In the genomic region with DNA sequence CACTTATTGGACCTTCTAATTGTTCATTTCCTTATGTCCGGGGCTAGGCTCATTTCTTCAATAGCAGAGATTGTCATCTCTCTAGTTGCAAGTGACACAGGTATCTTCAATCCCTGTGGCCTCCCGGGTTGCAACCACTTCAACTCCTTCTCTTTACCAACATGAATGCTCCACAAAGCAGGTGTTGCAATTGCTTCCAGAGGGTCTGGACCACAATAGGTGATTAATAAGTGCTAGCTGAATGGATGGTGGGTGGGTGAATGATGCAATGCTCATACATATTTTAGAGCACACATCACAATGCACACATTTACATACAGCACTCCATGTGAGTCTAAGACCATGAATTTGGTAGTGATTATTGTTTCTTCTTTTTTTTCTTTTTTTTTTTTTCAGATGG, we compare ENCODE assay signal across 9 cellular contexts. TPM values are rescaled to one million over a fixed set of nuclear protein-coding genes. Genes with fewer than 3 reads are reported as not detected.
DNase-seq lines count a peak whose midpoint lies in the region; ATAC-seq and TF ChIP-seq lines count a peak whose summit lies in the region.
"Had no signal": no experiment of that assay in that cellular context is flagged by ENCODE, and none has a peak within 500 bp of the region (broad histone marks: within the 10 kb centered on the region; RNA-seq: fewer than 3 reads in every experiment).

No MANE protein-coding gene starts in this region.

- H3K27ac ChIP-seq in hepatocyte, result peak overlapping the region; percentile 99

- no peaks in the 10 kb centered on the region for H3K27me3 ChIP-seq in hepatocyte

- H3K4me1 ChIP-seq in hepatocyte (ENCODE audit: insufficient read depth), result peaks cover 48% of the 10 kb centered on the region

- no peaks in the 10 kb centered on the region for H3K9me2 ChIP-seq in hepatocyte (replicated peaks; ENCODE audit: insufficient read depth)

- H3K9me3 Mint-ChIP-seq in activated T-helper 2 cell treated with anti-CD3 and anti-CD28 coated beads, Interferon-gamma antibody, Interleukin-2, Interleukin-4, amounts not matched to agents 10 μg/mL and 5 μg/mL and 100 μg/mL, durations not matched to agents 14 hours and 24 hours and 36 hours, result no peaks in the 10 kb centered on the region

- peak overlapping the region; percentile 71 for H3K27ac Mint-ChIP-seq in activated T-helper 2 cell treated with anti-CD3 and anti-CD28 coated beads, Interferon-gamma antibody, Interleukin-2, Interleukin-4, amounts not matched to agents 10 μg/mL and 5 μg/mL and 100 μg/mL, durations not matched to agents 14 hours and 24 hours and 36 hours

- peak; percentile 13 for DNase-seq in NCI-H345 (lab: John Stamatoyannopoulos, UW)
- no peak for DNase-seq in NCI-H345 treated with DMSO at 0.1 percent for 48 hours (lab: John Stamatoyannopoulos, UW; ENCODE audit: unreplicated experiment)
- DNase-seq in activated T-helper 2 cell treated with anti-CD3 and anti-CD28 coated beads, Interferon-gamma antibody, Interleukin-2, Interleukin-4, amounts not matched to agents 10 μg/mL and 5 μg/mL and 100 μg/mL, durations not matched to agents 14 hours and 24 hours and 36 hours (ENCODE audit: low spot score), result no peak
- DNase-seq in hepatocyte (ENCODE audit: low spot score), result no peak
- DNase-seq in stimulated activated naive CD8-positive, alpha-beta T cell treated with anti-CD3 and anti-CD28 coated beads, Interleukin-15, Interleukin-2, amounts not matched to agents 100 U/mL and 50 U/mL, for 24 hours, result peak; percentile 25
- DNase-seq in T1000 (lab: John Stamatoyannopoulos, UW), result no peak
- no peak for DNase-seq in kidney glomerular epithelial cell (lab: John Stamatoyannopoulos, UW)
- no peak for DNase-seq in SIG-M5 treated with dmso at 0.1 percent for 504 hours (lab: John Stamatoyannopoulos, UW; ENCODE audit: unreplicated experiment)
- DNase-seq: NCI-H526 had no signal

- no peaks in the 10 kb centered on the region for H3K36me3 ChIP-seq in hepatocyte (replicated peaks; ENCODE audit: insufficient read depth, low read depth)

- H3K4me2 ChIP-seq in hepatocyte, result peak overlapping the region; percentile 100

- peaks cover 16% of the 10 kb centered on the region for H3K36me3 Mint-ChIP-seq in activated T-helper 2 cell treated with anti-CD3 and anti-CD28 coated beads, Interferon-gamma antibody, Interleukin-2, Interleukin-4, amounts not matched to agents 10 μg/mL and 5 μg/mL and 100 μg/mL, durations not matched to agents 14 hours and 24 hours and 36 hours (ENCODE audit: low read depth)

- TF ChIP-seq CTCF in hepatocyte (IDR thresholded peaks at IDR 0.05; ENCODE audit: poor library complexity), result no peak

- H3K9me3 ChIP-seq in hepatocyte (ENCODE audit: low read depth), result no peaks in the 10 kb centered on the region

- no peaks in the 10 kb centered on the region for H3K27me3 Mint-ChIP-seq in activated T-helper 2 cell treated with anti-CD3 and anti-CD28 coated beads, Interferon-gamma antibody, Interleukin-2, Interleukin-4, amounts not matched to agents 10 μg/mL and 5 μg/mL and 100 μg/mL, durations not matched to agents 14 hours and 24 hours and 36 hours (ENCODE audit: low read depth)

- no peak overlapping the region for H2AFZ ChIP-seq in hepatocyte

- H3K79me2 ChIP-seq in hepatocyte, result peaks cover 74% of the 10 kb centered on the region

- no peak overlapping the region for H3K4me3 ChIP-seq in hepatocyte

- peak overlapping the region; percentile 89 for H3K4me3 Mint-ChIP-seq in activated T-helper 2 cell treated with anti-CD3 and anti-CD28 coated beads, Interferon-gamma antibody, Interleukin-2, Interleukin-4, amounts not matched to agents 10 μg/mL and 5 μg/mL and 100 μg/mL, durations not matched to agents 14 hours and 24 hours and 36 hours (ENCODE audit: low read depth)

- ATAC-seq in stimulated activated naive CD8-positive, alpha-beta T cell treated with anti-CD3 and anti-CD28 coated beads, Interleukin-15, Interleukin-2, amounts not matched to agents 100 U/mL and 50 U/mL, for 24 hours, result no peak

- H4K20me1 ChIP-seq in hepatocyte (ENCODE audit: insufficient read depth, poor library complexity, severe bottlenecking), result peaks cover 29% of the 10 kb centered on the region

- peaks cover 66% of the 10 kb centered on the region for H3K4me1 Mint-ChIP-seq in activated T-helper 2 cell treated with anti-CD3 and anti-CD28 coated beads, Interferon-gamma antibody, Interleukin-2, Interleukin-4, amounts not matched to agents 10 μg/mL and 5 μg/mL and 100 μg/mL, durations not matched to agents 14 hours and 24 hours and 36 hours (ENCODE audit: low read depth)

- WGBS in hepatocyte (ENCODE audit: low lambda C conversion rate, missing lambda C conversion rate), result 43% methylated on average over 2 of the region's 2 CpGs

- intact Hi-C loops in activated T-helper 2 cell treated with anti-CD3 and anti-CD28 coated beads, Interferon-gamma antibody, Interleukin-2, Interleukin-4, amounts not matched to agents 10 μg/mL and 5 μg/mL and 100 μg/mL, durations not matched to agents 14 hours and 24 hours and 36 hours (cut with micrococcal nuclease), result loop anchor here (2.0 to 5.0 kb wide), 5 partner anchors 13 to 1353 kb away; partner anchors contain the start of gene KLF9

RNA-seq across cellular contexts. Expression of gene CEMIP2, which starts 2.6 kb away (rescaled TPM):
- 44.8 and 45.3 TPM in 2 replicates for total RNA-seq in activated T-helper 2 cell treated with anti-CD3 and anti-CD28 coated beads, Interferon-gamma antibody, Interleukin-2, Interleukin-4, amounts not matched to agents 10 μg/mL and 5 μg/mL and 100 μg/mL, durations not matched to agents 14 hours and 24 hours and 36 hours
- total RNA-seq in hepatocyte, result 94.2 and 100 TPM in 2 replicates
- polyA plus RNA-seq in hepatocyte, result 45.2 and 47.9 TPM in 2 replicates

Comparison
In these comparisons a context has a peak if more than half of its experiments do, and no peak if none do; other contexts are left out.
1. DNase-seq: peak in NCI-H345 (single experiment) and stimulated activated naive CD8-positive, alpha-beta T cell treated with anti-CD3 and anti-CD28 coated beads, Interleukin-15, Interleukin-2, amounts not matched to agents 100 U/mL and 50 U/mL, for 24 hours (single experiment); none in NCI-H345 treated with DMSO at 0.1 percent for 48 hours (single experiment), activated T-helper 2 cell treated with anti-CD3 and anti-CD28 coated beads, Interferon-gamma antibody, Interleukin-2, Interleukin-4, amounts not matched to agents 10 μg/mL and 5 μg/mL and 100 μg/mL, durations not matched to agents 14 hours and 24 hours and 36 hours (single experiment), hepatocyte (single experiment), T1000 (single experiment), kidney glomerular epithelial cell (single experiment) and SIG-M5 treated with dmso at 0.1 percent for 504 hours (single experiment).